1 cellular context compared by ENCODE assay signal in the genomic region with DNA sequence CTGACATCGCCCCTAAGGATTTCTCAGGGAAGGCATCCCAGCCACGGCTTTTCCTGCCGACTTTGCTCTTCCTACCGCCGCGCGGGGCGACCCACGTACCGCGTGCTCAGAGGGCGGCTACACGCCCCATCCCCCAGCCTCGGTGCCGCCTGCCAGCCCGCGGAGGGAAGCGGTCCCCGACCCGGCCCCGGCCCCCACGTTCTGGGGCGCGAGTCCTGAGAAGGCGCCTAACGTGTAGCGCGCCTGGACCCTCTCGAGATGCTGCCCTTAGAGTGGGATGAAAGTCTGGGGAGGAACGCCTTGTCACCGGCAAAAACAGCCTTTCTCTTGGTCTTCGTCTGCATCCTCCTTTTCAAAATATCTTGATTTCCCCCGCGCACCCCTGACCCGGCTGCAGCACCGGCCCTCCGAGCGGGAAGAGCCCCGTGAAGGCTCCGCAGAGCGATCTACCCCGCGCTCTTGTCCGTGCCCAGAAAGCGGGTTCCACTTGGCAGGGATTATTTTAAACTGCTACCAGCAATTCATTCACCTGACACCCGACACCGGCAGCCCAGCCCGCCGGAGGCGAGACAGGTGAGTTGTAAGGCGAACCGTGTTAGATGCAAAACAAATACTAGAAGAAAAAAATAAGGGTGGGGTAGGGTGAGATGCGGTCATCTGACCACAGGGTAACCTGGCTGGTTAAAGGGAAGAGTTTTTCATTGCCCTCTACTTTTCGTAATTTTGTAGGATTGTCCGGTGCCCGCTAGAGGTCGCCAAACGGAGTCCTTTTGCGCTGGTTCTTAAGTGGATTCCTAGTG.
TF ChIP-seq lines count a peak whose summit lies in the region.

No MANE protein-coding gene starts in this region.

TF ChIP-seq in HepG2, 621 proteins besides CTCF, POLR2A, EP300 and RAD21 (continued from another document and continues in another):
- TF ChIP-seq, protein P1, sequence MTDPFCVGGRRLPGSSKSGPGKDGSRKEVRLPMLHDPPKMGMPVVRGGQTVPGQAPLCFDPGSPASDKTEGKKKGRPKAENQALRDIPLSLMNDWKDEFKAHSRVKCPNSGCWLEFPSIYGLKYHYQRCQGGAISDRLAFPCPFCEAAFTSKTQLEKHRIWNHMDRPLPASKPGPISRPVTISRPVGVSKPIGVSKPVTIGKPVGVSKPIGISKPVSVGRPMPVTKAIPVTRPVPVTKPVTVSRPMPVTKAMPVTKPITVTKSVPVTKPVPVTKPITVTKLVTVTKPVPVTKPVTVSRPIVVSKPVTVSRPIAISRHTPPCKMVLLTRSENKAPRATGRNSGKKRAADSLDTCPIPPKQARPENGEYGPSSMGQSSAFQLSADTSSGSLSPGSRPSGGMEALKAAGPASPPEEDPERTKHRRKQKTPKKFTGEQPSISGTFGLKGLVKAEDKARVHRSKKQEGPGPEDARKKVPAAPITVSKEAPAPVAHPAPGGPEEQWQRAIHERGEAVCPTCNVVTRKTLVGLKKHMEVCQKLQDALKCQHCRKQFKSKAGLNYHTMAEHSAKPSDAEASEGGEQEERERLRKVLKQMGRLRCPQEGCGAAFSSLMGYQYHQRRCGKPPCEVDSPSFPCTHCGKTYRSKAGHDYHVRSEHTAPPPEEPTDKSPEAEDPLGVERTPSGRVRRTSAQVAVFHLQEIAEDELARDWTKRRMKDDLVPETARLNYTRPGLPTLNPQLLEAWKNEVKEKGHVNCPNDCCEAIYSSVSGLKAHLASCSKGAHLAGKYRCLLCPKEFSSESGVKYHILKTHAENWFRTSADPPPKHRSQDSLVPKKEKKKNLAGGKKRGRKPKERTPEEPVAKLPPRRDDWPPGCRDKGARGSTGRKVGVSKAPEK (CRISPR knock-in tag; IDR thresholded peaks at IDR 0.05; ENCODE audit: borderline replicate concordance): no peak
- TF ChIP-seq HDAC6 (IDR thresholded peaks at IDR 0.05; ENCODE audit: low read depth, low read length) (no peak), ZNF225 (CRISPR knock-in tag; IDR thresholded peaks at IDR 0.05) (no peak), ZNF607 (CRISPR knock-in tag; IDR thresholded peaks at IDR 0.05; ENCODE audit: borderline replicate concordance) (no peak), HNRNPH1 (optimal IDR thresholded peaks at IDR 0.05; ENCODE audit: low read depth, low read length) (no peak), RFX1 (IDR thresholded peaks at IDR 0.05) (no peak), FOXK2 (IDR thresholded peaks at IDR 0.05) (no peak), HNRNPLL (IDR thresholded peaks at IDR 0.05; ENCODE audit: low read depth, low read length, poor library complexity, severe bottlenecking) (no peak), MYNN (CRISPR knock-in tag; IDR thresholded peaks at IDR 0.05; ENCODE audit: low read depth) (no peak), SALL1 (CRISPR knock-in tag; IDR thresholded peaks at IDR 0.05) (peak; percentile 23), SMAD1 (CRISPR knock-in tag; IDR thresholded peaks at IDR 0.05; ENCODE audit: borderline replicate concordance, low read depth) (0 out of 2 replicates have a peak, but pooled peaks have one; percentile 9), NRL (CRISPR knock-in tag; IDR thresholded peaks at IDR 0.05; ENCODE audit: borderline replicate concordance) (peak; percentile 86), MTA1 (CRISPR knock-in tag; IDR thresholded peaks at IDR 0.05; ENCODE audit: borderline replicate concordance) (peak; percentile 72; the same call in 1 of the 2 replicates), ZNF296 (CRISPR knock-in tag; conservative IDR thresholded peaks at IDR 0.05) (no peak), ZNF773 (CRISPR knock-in tag; IDR thresholded peaks at IDR 0.05; ENCODE audit: borderline replicate concordance) (no peak), CENPT (CRISPR knock-in tag; IDR thresholded peaks at IDR 0.05; ENCODE audit: low read depth) (no peak), KLF13 (CRISPR knock-in tag; IDR thresholded peaks at IDR 0.05) (peak; percentile 96; the same call in 1 of the 2 replicates), HOXA3 (CRISPR knock-in tag; IDR thresholded peaks at IDR 0.05) (no peak; the same call in 1 of the 2 replicates), U2AF2 (IDR thresholded peaks at IDR 0.05; ENCODE audit: low read depth, low read length) (no peak; the same call in 1 of the 2 replicates), ZNF382 (CRISPR knock-in tag; IDR thresholded peaks at IDR 0.05; ENCODE audit: borderline replicate concordance) (no peak; the same call in 1 of the 2 replicates), GZF1 (CRISPR knock-in tag; IDR thresholded peaks at IDR 0.05) (0 out of 2 replicates have a peak, but pooled peaks have one; percentile 6), NR2F6 (IDR thresholded peaks at IDR 0.05) (peak; percentile 20; the same call in 1 of the 2 replicates), NR2F6 (CRISPR knock-in tag; IDR thresholded peaks at IDR 0.05) (peak; percentile 31), ZNF841 (CRISPR knock-in tag; IDR thresholded peaks at IDR 0.05; ENCODE audit: borderline replicate concordance) (no peak), PHF21A (CRISPR knock-in tag; IDR thresholded peaks at IDR 0.05) (peak; percentile 66; the same call in 1 of the 2 replicates), AGO1 (IDR thresholded peaks at IDR 0.05; ENCODE audit: low read depth, low read length, poor library complexity, severe bottlenecking) (peak; percentile 38), HHEX (CRISPR knock-in tag; IDR thresholded peaks at IDR 0.05) (no peak), PLRG1 (conservative IDR thresholded peaks at IDR 0.05) (no peak), ZNF720 (CRISPR knock-in tag; IDR thresholded peaks at IDR 0.05) (no peak), ZNF232 (CRISPR knock-in tag; IDR thresholded peaks at IDR 0.05; ENCODE audit: borderline replicate concordance) (0 out of 2 replicates have a peak, but pooled peaks have one; percentile 54), ZC3H4 (CRISPR knock-in tag; IDR thresholded peaks at IDR 0.05; ENCODE audit: borderline replicate concordance) (0 out of 2 replicates have a peak, but pooled peaks have one; percentile 25)
- TF ChIP-seq, protein P2, sequence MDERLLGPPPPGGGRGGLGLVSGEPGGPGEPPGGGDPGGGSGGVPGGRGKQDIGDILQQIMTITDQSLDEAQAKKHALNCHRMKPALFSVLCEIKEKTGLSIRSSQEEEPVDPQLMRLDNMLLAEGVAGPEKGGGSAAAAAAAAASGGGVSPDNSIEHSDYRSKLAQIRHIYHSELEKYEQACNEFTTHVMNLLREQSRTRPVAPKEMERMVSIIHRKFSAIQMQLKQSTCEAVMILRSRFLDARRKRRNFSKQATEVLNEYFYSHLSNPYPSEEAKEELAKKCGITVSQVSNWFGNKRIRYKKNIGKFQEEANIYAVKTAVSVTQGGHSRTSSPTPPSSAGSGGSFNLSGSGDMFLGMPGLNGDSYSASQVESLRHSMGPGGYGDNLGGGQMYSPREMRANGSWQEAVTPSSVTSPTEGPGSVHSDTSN (CRISPR knock-in tag; IDR thresholded peaks at IDR 0.05): no peak
- TF ChIP-seq, protein P3, sequence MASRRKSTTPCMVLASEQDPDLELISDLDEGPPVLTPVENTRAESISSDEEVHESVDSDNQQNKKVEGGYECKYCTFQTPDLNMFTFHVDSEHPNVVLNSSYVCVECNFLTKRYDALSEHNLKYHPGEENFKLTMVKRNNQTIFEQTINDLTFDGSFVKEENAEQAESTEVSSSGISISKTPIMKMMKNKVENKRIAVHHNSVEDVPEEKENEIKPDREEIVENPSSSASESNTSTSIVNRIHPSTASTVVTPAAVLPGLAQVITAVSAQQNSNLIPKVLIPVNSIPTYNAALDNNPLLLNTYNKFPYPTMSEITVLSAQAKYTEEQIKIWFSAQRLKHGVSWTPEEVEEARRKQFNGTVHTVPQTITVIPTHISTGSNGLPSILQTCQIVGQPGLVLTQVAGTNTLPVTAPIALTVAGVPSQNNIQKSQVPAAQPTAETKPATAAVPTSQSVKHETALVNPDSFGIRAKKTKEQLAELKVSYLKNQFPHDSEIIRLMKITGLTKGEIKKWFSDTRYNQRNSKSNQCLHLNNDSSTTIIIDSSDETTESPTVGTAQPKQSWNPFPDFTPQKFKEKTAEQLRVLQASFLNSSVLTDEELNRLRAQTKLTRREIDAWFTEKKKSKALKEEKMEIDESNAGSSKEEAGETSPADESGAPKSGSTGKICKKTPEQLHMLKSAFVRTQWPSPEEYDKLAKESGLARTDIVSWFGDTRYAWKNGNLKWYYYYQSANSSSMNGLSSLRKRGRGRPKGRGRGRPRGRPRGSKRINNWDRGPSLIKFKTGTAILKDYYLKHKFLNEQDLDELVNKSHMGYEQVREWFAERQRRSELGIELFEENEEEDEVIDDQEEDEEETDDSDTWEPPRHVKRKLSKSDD (CRISPR knock-in tag; IDR thresholded peaks at IDR 0.05; ENCODE audit: low read depth): no peak; the same call in 1 of the 2 replicates
- TF ChIP-seq, protein P4, sequence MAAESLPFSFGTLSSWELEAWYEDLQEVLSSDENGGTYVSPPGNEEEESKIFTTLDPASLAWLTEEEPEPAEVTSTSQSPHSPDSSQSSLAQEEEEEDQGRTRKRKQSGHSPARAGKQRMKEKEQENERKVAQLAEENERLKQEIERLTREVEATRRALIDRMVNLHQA (CRISPR knock-in tag; IDR thresholded peaks at IDR 0.05): no peak
- TF ChIP-seq, protein P5, sequence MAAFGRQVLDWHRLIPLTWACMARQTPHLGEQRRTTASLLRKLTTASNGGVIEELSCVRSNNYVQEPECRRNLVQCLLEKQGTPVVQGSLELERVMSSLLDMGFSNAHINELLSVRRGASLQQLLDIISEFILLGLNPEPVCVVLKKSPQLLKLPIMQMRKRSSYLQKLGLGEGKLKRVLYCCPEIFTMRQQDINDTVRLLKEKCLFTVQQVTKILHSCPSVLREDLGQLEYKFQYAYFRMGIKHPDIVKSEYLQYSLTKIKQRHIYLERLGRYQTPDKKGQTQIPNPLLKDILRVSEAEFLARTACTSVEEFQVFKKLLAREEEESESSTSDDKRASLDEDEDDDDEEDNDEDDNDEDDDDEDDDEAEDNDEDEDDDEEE (CRISPR knock-in tag; IDR thresholded peaks at IDR 0.05): peak; percentile 83
- TF ChIP-seq, protein P6, sequence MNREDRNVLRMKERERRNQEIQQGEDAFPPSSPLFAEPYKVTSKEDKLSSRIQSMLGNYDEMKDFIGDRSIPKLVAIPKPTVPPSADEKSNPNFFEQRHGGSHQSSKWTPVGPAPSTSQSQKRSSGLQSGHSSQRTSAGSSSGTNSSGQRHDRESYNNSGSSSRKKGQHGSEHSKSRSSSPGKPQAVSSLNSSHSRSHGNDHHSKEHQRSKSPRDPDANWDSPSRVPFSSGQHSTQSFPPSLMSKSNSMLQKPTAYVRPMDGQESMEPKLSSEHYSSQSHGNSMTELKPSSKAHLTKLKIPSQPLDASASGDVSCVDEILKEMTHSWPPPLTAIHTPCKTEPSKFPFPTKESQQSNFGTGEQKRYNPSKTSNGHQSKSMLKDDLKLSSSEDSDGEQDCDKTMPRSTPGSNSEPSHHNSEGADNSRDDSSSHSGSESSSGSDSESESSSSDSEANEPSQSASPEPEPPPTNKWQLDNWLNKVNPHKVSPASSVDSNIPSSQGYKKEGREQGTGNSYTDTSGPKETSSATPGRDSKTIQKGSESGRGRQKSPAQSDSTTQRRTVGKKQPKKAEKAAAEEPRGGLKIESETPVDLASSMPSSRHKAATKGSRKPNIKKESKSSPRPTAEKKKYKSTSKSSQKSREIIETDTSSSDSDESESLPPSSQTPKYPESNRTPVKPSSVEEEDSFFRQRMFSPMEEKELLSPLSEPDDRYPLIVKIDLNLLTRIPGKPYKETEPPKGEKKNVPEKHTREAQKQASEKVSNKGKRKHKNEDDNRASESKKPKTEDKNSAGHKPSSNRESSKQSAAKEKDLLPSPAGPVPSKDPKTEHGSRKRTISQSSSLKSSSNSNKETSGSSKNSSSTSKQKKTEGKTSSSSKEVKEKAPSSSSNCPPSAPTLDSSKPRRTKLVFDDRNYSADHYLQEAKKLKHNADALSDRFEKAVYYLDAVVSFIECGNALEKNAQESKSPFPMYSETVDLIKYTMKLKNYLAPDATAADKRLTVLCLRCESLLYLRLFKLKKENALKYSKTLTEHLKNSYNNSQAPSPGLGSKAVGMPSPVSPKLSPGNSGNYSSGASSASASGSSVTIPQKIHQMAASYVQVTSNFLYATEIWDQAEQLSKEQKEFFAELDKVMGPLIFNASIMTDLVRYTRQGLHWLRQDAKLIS (CRISPR knock-in tag; IDR thresholded peaks at IDR 0.05): no peak
- TF ChIP-seq, protein P7, sequence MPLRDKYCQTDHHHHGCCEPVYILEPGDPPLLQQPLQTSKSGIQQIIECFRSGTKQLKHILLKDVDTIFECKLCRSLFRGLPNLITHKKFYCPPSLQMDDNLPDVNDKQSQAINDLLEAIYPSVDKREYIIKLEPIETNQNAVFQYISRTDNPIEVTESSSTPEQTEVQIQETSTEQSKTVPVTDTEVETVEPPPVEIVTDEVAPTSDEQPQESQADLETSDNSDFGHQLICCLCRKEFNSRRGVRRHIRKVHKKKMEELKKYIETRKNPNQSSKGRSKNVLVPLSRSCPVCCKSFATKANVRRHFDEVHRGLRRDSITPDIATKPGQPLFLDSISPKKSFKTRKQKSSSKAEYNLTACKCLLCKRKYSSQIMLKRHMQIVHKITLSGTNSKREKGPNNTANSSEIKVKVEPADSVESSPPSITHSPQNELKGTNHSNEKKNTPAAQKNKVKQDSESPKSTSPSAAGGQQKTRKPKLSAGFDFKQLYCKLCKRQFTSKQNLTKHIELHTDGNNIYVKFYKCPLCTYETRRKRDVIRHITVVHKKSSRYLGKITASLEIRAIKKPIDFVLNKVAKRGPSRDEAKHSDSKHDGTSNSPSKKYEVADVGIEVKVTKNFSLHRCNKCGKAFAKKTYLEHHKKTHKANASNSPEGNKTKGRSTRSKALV (CRISPR knock-in tag; IDR thresholded peaks at IDR 0.05): peak; percentile 75
- TF ChIP-seq, protein P8, sequence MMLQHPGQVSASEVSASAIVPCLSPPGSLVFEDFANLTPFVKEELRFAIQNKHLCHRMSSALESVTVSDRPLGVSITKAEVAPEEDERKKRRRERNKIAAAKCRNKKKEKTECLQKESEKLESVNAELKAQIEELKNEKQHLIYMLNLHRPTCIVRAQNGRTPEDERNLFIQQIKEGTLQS (CRISPR knock-in tag; IDR thresholded peaks at IDR 0.05): no peak
- TF ChIP-seq, protein P9, sequence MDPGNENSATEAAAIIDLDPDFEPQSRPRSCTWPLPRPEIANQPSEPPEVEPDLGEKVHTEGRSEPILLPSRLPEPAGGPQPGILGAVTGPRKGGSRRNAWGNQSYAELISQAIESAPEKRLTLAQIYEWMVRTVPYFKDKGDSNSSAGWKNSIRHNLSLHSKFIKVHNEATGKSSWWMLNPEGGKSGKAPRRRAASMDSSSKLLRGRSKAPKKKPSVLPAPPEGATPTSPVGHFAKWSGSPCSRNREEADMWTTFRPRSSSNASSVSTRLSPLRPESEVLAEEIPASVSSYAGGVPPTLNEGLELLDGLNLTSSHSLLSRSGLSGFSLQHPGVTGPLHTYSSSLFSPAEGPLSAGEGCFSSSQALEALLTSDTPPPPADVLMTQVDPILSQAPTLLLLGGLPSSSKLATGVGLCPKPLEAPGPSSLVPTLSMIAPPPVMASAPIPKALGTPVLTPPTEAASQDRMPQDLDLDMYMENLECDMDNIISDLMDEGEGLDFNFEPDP (CRISPR knock-in tag; conservative IDR thresholded peaks at IDR 0.05): no peak; the same call in 1 of the 2 replicates
- TF ChIP-seq, protein P10, sequence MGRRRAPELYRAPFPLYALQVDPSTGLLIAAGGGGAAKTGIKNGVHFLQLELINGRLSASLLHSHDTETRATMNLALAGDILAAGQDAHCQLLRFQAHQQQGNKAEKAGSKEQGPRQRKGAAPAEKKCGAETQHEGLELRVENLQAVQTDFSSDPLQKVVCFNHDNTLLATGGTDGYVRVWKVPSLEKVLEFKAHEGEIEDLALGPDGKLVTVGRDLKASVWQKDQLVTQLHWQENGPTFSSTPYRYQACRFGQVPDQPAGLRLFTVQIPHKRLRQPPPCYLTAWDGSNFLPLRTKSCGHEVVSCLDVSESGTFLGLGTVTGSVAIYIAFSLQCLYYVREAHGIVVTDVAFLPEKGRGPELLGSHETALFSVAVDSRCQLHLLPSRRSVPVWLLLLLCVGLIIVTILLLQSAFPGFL (CRISPR knock-in tag; IDR thresholded peaks at IDR 0.05): no peak
